ENCODE assay signal across 27 cellular contexts in the genomic region with DNA sequence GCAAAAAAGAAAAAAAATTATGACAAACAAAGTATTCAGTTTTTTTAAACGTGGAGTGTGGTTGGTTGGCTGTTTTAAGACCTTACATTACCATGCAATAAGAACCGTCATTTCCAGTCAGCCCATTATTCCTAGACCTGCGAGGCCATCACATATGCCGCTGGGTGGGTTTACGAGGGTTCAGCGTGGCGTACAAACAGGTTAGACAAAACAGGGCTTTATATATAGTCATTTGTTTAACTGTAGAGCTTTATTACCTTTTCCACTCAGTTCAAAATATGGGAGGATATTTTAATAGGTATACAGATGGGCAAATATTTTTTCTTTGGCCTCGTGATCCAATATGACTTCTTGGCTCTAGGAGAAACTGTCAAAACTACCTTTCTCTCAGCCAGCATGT.
"Had no signal": no experiment of that assay in that cellular context is flagged by ENCODE, and none has a peak within 500 bp of the region (broad histone marks: within the 10 kb centered on the region; RNA-seq: fewer than 3 reads in every experiment).

No MANE protein-coding gene starts in this region.

- H3K4me3 ChIP-seq: pancreas, psoas muscle, right lobe of liver, sigmoid colon, thoracic aorta, thyroid gland, tibial nerve, upper lobe of left lung, vagina had no signal

- ATAC-seq: naive thymus-derived CD8-positive, alpha-beta T cell; natural killer cell treated with Interleukin-12 subunit alpha and Interleukin-12 subunit beta and Interleukin-15 and Interleukin-18, amount 100 ng/mL, for 72 hours; pancreas; psoas muscle; right cardiac atrium; right lobe of liver; stimulated activated memory B cell treated with anti-CD40 and anti-IgM and Interleukin-4, amounts not matched to agents 10 μg/mL and 1 μg/mL and 100 μg/mL, for 72 hours; stimulated activated naive CD8-positive, alpha-beta T cell treated with anti-CD3 and anti-CD28 coated beads, Interleukin-15, amount 100 ng/mL, for 72 hours; stimulated activated naive CD8-positive, alpha-beta T cell treated with anti-CD3 and anti-CD28 coated beads, Interleukin-15, Interleukin-2, amounts not matched to agents 100 U/mL and 50 U/mL, for 24 hours had no signal

- H3K27me3 ChIP-seq: neutrophil, pancreas, right lobe of liver, sigmoid colon, thyroid gland, tibial nerve, upper lobe of left lung, vagina had no signal

- H3K4me1 ChIP-seq: pancreas, psoas muscle, right lobe of liver, sigmoid colon, tibial nerve, upper lobe of left lung, vagina had no signal

- H3K9me3 ChIP-seq: neutrophil, pancreas, psoas muscle, right lobe of liver, thoracic aorta, thyroid gland, upper lobe of left lung, vagina had no signal

- DNase-seq: naive thymus-derived CD8-positive, alpha-beta T cell; nephron progenitor cell; nucleus accumbens; pancreas; psoas muscle; right cardiac atrium; right lobe of liver; sigmoid colon; small intestine; stimulated activated CD4-positive, alpha-beta T cell treated with anti-CD3 and anti-CD28 coated beads, Interleukin-15, amount 100 ng/mL, for 24 hours; stimulated activated CD4-positive, alpha-beta T cell treated with anti-CD3 and anti-CD28 coated beads, Interleukin-2, amount 100 ng/mL, for 24 hours; stimulated activated CD4-positive, alpha-beta T cell treated with anti-CD3 and anti-CD28 coated beads, Interleukin-2, amount 100 ng/mL, for 48 hours; stimulated activated CD4-positive, alpha-beta T cell treated with anti-CD3 and anti-CD28 coated beads, Interleukin-4, amount 100 ng/mL, for 24 hours; stimulated activated CD8-positive, alpha-beta memory T cell treated with anti-CD3 and anti-CD28 coated beads, Interleukin-4, amount 100 ng/mL, for 48 hours; stimulated activated naive CD4-positive, alpha-beta T cell; stimulated activated naive CD8-positive, alpha-beta T cell treated with anti-CD3 and anti-CD28 coated beads, Interleukin-15, amount 100 ng/mL, for 72 hours; stimulated activated naive CD8-positive, alpha-beta T cell treated with anti-CD3 and anti-CD28 coated beads, Interleukin-15, Interleukin-2, amounts not matched to agents 100 U/mL and 50 U/mL, for 24 hours; substantia nigra; thyroid gland; trophoblast cell; upper lobe of left lung had no signal

- H3K36me3 ChIP-seq: neutrophil, pancreas, right lobe of liver, sigmoid colon, thoracic aorta, thyroid gland, tibial nerve, upper lobe of left lung, vagina had no signal

- H3K27ac ChIP-seq: neutrophil, pancreas, psoas muscle, right lobe of liver, sigmoid colon, thoracic aorta, thyroid gland, tibial nerve, upper lobe of left lung, vagina had no signal
